2 cellular contexts compared by ENCODE assay signal in genomic region chr3:153093629-153094028, GRCh38.
TF ChIP-seq lines count a peak whose summit lies in the region.

No MANE protein-coding gene starts in this region.

TF ChIP-seq in SK-N-SH, 30 proteins besides CTCF, POLR2A, EP300 and RAD21 (continued from another document):
- TF ChIP-seq, protein P1, sequence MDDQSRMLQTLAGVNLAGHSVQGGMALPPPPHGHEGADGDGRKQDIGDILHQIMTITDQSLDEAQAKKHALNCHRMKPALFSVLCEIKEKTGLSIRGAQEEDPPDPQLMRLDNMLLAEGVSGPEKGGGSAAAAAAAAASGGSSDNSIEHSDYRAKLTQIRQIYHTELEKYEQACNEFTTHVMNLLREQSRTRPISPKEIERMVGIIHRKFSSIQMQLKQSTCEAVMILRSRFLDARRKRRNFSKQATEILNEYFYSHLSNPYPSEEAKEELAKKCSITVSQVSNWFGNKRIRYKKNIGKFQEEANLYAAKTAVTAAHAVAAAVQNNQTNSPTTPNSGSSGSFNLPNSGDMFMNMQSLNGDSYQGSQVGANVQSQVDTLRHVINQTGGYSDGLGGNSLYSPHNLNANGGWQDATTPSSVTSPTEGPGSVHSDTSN (IDR thresholded peaks at IDR 0.05), result no peak
- TF ChIP-seq TAF1 (IDR thresholded peaks at IDR 0.05; ENCODE audit: borderline replicate concordance, low read depth, low read length), result no peak

TF ChIP-seq in K562, 482 proteins besides CTCF, POLR2A, EP300 and RAD21 (continued from another document):
- TF ChIP-seq, protein P2, sequence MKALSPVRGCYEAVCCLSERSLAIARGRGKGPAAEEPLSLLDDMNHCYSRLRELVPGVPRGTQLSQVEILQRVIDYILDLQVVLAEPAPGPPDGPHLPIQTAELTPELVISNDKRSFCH (CRISPR knock-in tag; IDR thresholded peaks at IDR 0.05), result no peak
- TF ChIP-seq, protein P2 (tag; IDR thresholded peaks at IDR 0.05), result no peak
- no peak for TF ChIP-seq GTF2A2 (tag; IDR thresholded peaks at IDR 0.05)
- no peak for TF ChIP-seq GATAD2B (IDR thresholded peaks at IDR 0.05; ENCODE audit: borderline replicate concordance)
- TF ChIP-seq, protein P3, sequence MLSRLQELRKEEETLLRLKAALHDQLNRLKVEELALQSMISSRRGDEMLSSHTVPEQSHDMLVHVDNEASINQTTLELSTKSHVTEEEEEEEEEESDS (CRISPR knock-in tag; IDR thresholded peaks at IDR 0.05), result no peak
- TF ChIP-seq L3MBTL2 (IDR thresholded peaks at IDR 0.05), result no peak
